ENCODE assay signal across 20 cellular contexts in the genomic region with DNA sequence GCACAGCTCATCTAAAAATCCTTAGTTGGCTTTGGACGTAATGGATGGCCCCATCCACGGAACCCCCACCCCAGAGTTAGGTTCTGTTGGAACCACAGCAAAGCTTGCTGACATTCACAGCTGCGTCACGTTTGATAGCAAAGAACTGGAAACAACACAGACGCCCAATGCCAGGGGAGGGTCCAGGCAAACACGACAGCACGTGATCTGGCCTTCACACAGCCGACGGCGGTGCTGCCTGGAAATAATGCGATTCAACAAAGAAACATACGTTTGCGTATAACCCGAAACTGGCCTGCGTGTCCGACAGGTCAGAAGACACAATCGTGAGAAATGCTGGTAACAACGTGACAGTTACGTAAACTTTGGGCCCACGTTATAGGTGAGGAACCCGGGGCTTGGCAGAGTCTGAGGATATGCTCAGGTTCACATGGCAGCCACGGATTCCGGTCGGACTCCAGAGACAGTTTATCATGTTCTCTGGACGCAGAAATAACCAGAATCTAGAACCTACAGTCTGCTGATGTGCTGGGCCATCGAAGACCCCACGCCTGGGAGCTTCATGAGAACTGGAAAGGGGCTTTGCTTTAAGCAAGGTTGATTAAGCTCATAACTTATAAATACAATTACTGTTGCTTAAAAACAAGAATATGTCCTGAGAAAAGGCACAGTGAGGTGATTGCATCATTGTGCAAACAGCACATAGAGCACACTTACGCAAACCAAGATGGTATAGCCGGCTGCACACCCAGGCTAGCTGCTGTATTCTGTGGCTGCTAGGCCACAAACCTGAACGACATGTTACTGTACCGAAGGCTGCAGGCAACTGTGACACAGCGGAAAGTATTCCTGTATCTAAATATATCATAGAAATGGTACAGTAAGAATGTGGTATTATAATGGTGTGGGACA.
DNase-seq lines count a peak whose midpoint lies in the region; ATAC-seq, FAIRE-seq and TF ChIP-seq lines count a peak whose summit lies in the region.
"Had no signal": no experiment of that assay in that cellular context is flagged by ENCODE, and none has a peak within 500 bp of the region (broad histone marks: within the 10 kb centered on the region; RNA-seq: fewer than 3 reads in every experiment).

No MANE protein-coding gene starts in this region.

- H3K36me3 Mint-ChIP-seq in chondrocyte (ENCODE audit: low read depth): peaks cover 10% of the 10 kb centered on the region
- peaks cover 5% of the 10 kb centered on the region for H3K36me3 Mint-ChIP-seq in stimulated activated memory B cell treated with anti-CD40 and anti-IgM and Interleukin-4, amounts not matched to agents 10 μg/mL and 1 μg/mL and 100 μg/mL, for 72 hours
- H3K36me3 Mint-ChIP-seq: activated naive CD8-positive, alpha-beta T cell treated with anti-CD3 and anti-CD28 coated beads for 36 hours had no signal

- intact Hi-C loops in posterior vena cava (cut with DNase I): no loop called here

- peaks cover 18% of the 10 kb centered on the region for H3K27me3 Mint-ChIP-seq in chondrocyte (ENCODE audit: low read depth)
- H3K27me3 Mint-ChIP-seq in stimulated activated memory B cell treated with anti-CD40 and anti-IgM and Interleukin-4, amounts not matched to agents 10 μg/mL and 1 μg/mL and 100 μg/mL, for 72 hours: no peaks in the 10 kb centered on the region
- H3K27me3 Mint-ChIP-seq: activated CD8-positive, alpha-beta T cell treated with anti-CD3 and anti-CD28 coated beads for 36 hours; activated naive CD8-positive, alpha-beta T cell treated with anti-CD3 and anti-CD28 coated beads for 36 hours had no signal

- FAIRE-seq in HTR-8/SVneo (lab: Jason Lieb, UNC): peak; percentile 13
- FAIRE-seq: frontal cortex, pancreas, RCC 7860 had no signal

- no peaks in the 10 kb centered on the region for H3K9me3 Mint-ChIP-seq in chondrocyte (ENCODE audit: low read depth)
- H3K9me3 Mint-ChIP-seq in stimulated activated memory B cell treated with anti-CD40 and anti-IgM and Interleukin-4, amounts not matched to agents 10 μg/mL and 1 μg/mL and 100 μg/mL, for 72 hours: peaks cover 3% of the 10 kb centered on the region
- H3K9me3 Mint-ChIP-seq: activated CD8-positive, alpha-beta T cell treated with anti-CD3 and anti-CD28 coated beads for 36 hours; activated naive CD8-positive, alpha-beta T cell treated with anti-CD3 and anti-CD28 coated beads for 36 hours; activated T-cell treated with anti-CD3 and anti-CD28 coated beads, Interleukin-2, amount 50 U/mL, for 4 hours had no signal

- DNase-seq in HTR-8/SVneo (ENCODE audit: insufficient read length, low spot score) (no peak), MV-4-11 (lab: John Stamatoyannopoulos, UW) (peak; percentile 83), chondrocyte (ENCODE audit: low spot score) (peak; percentile 59), posterior vena cava (ENCODE audit: low spot score) (peak; percentile 48), NK-92 (lab: John Stamatoyannopoulos, UW; ENCODE audit: unreplicated experiment) (no peak), T-helper 2 cell (no peak), inferior parietal cortex (ENCODE audit: extremely low spot score) (no peak)
- DNase-seq: activated CD8-positive, alpha-beta T cell treated with anti-CD3 and anti-CD28 coated beads for 36 hours; activated naive CD8-positive, alpha-beta T cell treated with anti-CD3 and anti-CD28 coated beads for 36 hours; activated T-cell treated with anti-CD3 and anti-CD28 coated beads, Interleukin-2, amount 50 U/mL, for 4 hours; AML-193; Calu3; H9; KG1; NCI-H2171 treated with DMSO at 0.1 percent for 48 hours; testis had no signal

- peaks cover 5% of the 10 kb centered on the region for H3K4me1 Mint-ChIP-seq in chondrocyte (ENCODE audit: low read depth)
- no peaks in the 10 kb centered on the region for H3K4me1 Mint-ChIP-seq in stimulated activated memory B cell treated with anti-CD40 and anti-IgM and Interleukin-4, amounts not matched to agents 10 μg/mL and 1 μg/mL and 100 μg/mL, for 72 hours
- H3K4me1 Mint-ChIP-seq: activated naive CD8-positive, alpha-beta T cell treated with anti-CD3 and anti-CD28 coated beads for 36 hours had no signal

- no peak overlapping the region for H3K27ac Mint-ChIP-seq in chondrocyte (ENCODE audit: unreplicated experiment)
- H3K27ac Mint-ChIP-seq in stimulated activated memory B cell treated with anti-CD40 and anti-IgM and Interleukin-4, amounts not matched to agents 10 μg/mL and 1 μg/mL and 100 μg/mL, for 72 hours: no peak overlapping the region
- H3K27ac Mint-ChIP-seq: activated CD8-positive, alpha-beta T cell treated with anti-CD3 and anti-CD28 coated beads for 36 hours; activated naive CD8-positive, alpha-beta T cell treated with anti-CD3 and anti-CD28 coated beads for 36 hours had no signal

- TF ChIP-seq CTCF in chondrocyte (IDR thresholded peaks at IDR 0.05): no peak

- no peak overlapping the region for H3K4me3 Mint-ChIP-seq in chondrocyte (ENCODE audit: unreplicated experiment)
- no peak overlapping the region for H3K4me3 Mint-ChIP-seq in stimulated activated memory B cell treated with anti-CD40 and anti-IgM and Interleukin-4, amounts not matched to agents 10 μg/mL and 1 μg/mL and 100 μg/mL, for 72 hours
- H3K4me3 Mint-ChIP-seq: activated CD8-positive, alpha-beta T cell treated with anti-CD3 and anti-CD28 coated beads for 36 hours; activated naive CD8-positive, alpha-beta T cell treated with anti-CD3 and anti-CD28 coated beads for 36 hours; activated T-cell treated with anti-CD3 and anti-CD28 coated beads, Interleukin-2, amount 50 U/mL, for 4 hours; H9 had no signal

- ATAC-seq in stimulated activated memory B cell treated with anti-CD40 and anti-IgM and Interleukin-4, amounts not matched to agents 10 μg/mL and 1 μg/mL and 100 μg/mL, for 72 hours: no peak
- ATAC-seq: activated CD8-positive, alpha-beta T cell treated with anti-CD3 and anti-CD28 coated beads for 36 hours; activated T-cell treated with anti-CD3 and anti-CD28 coated beads, Interleukin-2, amount 50 U/mL, for 4 hours; pancreas had no signal

Comparison
In these comparisons a context has a peak if more than half of its experiments do, and no peak if none do; other contexts are left out.
1. DNase-seq: peak in MV-4-11 (single experiment), chondrocyte (single experiment) and posterior vena cava (single experiment); none in HTR-8/SVneo (single experiment), NK-92 (single experiment), T-helper 2 cell (0 of 5) and inferior parietal cortex (single experiment).